ENCODE assay signal across 2 cellular contexts in the genomic region with DNA sequence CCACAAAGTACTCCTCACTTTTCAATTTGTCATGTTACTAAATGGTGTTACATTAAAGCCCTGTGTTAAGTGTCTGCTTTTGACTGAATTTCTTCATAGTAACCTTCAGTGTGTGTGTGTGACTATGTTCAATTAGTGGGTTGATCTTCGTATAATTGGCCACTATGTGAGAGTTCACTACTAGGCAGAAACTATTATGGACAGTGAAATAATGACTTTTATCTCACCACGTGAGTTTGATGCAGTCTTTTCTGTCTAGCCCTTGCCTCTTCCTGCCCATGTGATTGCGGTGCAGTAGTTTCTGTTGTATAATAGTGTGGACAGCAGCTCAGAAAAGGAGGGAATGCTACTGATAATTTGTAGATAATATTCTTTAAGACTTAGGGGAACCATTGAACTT.
A peak's percentile ranks its signal among the peaks of the same experiment; 100 is the strongest.
TF ChIP-seq lines count a peak whose summit lies in the region.

No MANE protein-coding gene starts in this region.

TF ChIP-seq in GM23338, 12 proteins besides CTCF, POLR2A, EP300 and RAD21:
- no peak for TF ChIP-seq ZNF114 (CRISPR knock-in tag; IDR thresholded peaks at IDR 0.05)
- no peak for TF ChIP-seq POLR2AphosphoS5 (IDR thresholded peaks at IDR 0.05; ENCODE audit: low read depth)

TF ChIP-seq in HepG2, 621 proteins besides CTCF, POLR2A, EP300 and RAD21:
- TF ChIP-seq MBD4 (IDR thresholded peaks at IDR 0.05; ENCODE audit: borderline replicate concordance, low read length) (peak; percentile 15; the same call in 1 of the 2 replicates), MTF1 (CRISPR knock-in tag; IDR thresholded peaks at IDR 0.05) (no peak), PAF1 (CRISPR knock-in tag; IDR thresholded peaks at IDR 0.05) (0 out of 2 replicates have a peak, but pooled peaks have one; percentile 45)
